ENCODE assay signal across 2 cellular contexts in genomic region chr11:123202155-123202714, GRCh38.
A peak's percentile ranks its signal among the peaks of the same experiment; 100 is the strongest.
TF ChIP-seq lines count a peak whose summit lies in the region.

No MANE protein-coding gene starts in this region.

TF ChIP-seq in liver, 16 proteins besides CTCF, POLR2A, EP300 and RAD21 (continued from another document):
- TF ChIP-seq REST (IDR thresholded peaks at IDR 0.05) (no peak), JUND (IDR thresholded peaks at IDR 0.05) (no peak), NR2F2 (IDR thresholded peaks at IDR 0.05) (peak; percentile 46), ZBTB33 (IDR thresholded peaks at IDR 0.05) (no peak)

TF ChIP-seq in HepG2, 621 proteins besides CTCF, POLR2A, EP300 and RAD21 (continued from another document):
- TF ChIP-seq GATAD1 (CRISPR knock-in tag; IDR thresholded peaks at IDR 0.05) (no peak), HDAC6 (IDR thresholded peaks at IDR 0.05; ENCODE audit: low read depth, low read length) (no peak)
